19 cellular contexts compared by ENCODE assay signal in the genomic region with DNA sequence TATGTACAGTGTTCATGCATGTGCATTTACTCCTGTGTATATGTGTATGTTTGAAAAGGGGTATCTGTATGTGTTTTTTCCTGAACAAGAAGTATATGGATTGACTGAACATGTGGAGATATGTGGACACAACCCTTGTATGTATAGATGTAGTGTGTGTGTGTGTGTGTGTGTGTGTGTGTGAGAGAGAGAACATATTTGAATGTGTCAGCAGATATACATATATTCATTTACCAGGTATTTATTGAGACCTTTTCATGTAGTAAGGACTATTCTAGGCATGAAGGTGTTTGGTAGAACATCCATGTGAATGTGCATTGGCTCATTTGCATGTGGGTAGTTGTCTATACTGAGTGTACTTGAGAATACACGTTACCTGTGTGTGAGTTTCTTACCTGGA. TPM values are rescaled to one million over a fixed set of nuclear protein-coding genes. Genes with fewer than 3 reads are reported as not detected.
DNase-seq lines count a peak whose midpoint lies in the region; ATAC-seq, FAIRE-seq and TF ChIP-seq lines count a peak whose summit lies in the region.
"Had no signal": no experiment of that assay in that cellular context is flagged by ENCODE, and none has a peak within 500 bp of the region (broad histone marks: within the 10 kb centered on the region; RNA-seq: fewer than 3 reads in every experiment).

No MANE protein-coding gene starts in this region.

- H3K9ac ChIP-seq in HepG2 (ENCODE audit: insufficient read depth, low read depth, low read length) (no peak overlapping the region), HCT116 (ENCODE audit: low read length) (no peak overlapping the region), K562 (ENCODE audit: insufficient read depth in 1 of 2, low read depth in 2 of 2, low read length in 2 of 2) (no peak overlapping the region)

- H3K27ac Mint-ChIP-seq in stimulated activated naive CD8-positive, alpha-beta T cell treated with anti-CD3 and anti-CD28 coated beads, Interleukin-15, amount 100 ng/mL, for 72 hours: peak overlapping the region; percentile 9 to 83

- H3K4me1 ChIP-seq in HepG2 (ENCODE audit: insufficient read depth, low read length): no peaks in the 10 kb centered on the region
- H3K4me1 ChIP-seq in right lobe of liver: peaks cover 0 to 10% (median 2%) of the 10 kb centered on the region in 4 donors
- H3K4me1 ChIP-seq in HCT116 (ENCODE audit: control insufficient read depth in 1 of 2, insufficient read depth in 2 of 2, low read length in 2 of 2): peaks cover 0 to 23% of the 10 kb centered on the region in 2 experiments; a peak in 2 of 4 replicates
- peaks cover 0 to 8% of the 10 kb centered on the region in 2 experiments; a peak in 2 of 5 replicates for H3K4me1 ChIP-seq in K562 (replicated peaks in 1 of 2; ENCODE audit: control insufficient read depth in 2 of 2, insufficient read depth in 2 of 2, low read length in 2 of 2)

- CTCF ChIA-PET in HepG2 (lab: Yijun Ruan, JAX; ENCODE audit: low intra/inter-chr PET ratio, low total read pairs) (no interaction called here), HCT116 (lab: Charles Lee) (no interaction called here), K562 (lab: Yijun Ruan, JAX; ENCODE audit: low intra/inter-chr PET ratio) (no interaction called here)

- no peaks in the 10 kb centered on the region for H3K27me3 Mint-ChIP-seq in stimulated activated naive CD8-positive, alpha-beta T cell treated with anti-CD3 and anti-CD28 coated beads, Interleukin-15, amount 100 ng/mL, for 72 hours

- no peaks in the 10 kb centered on the region for H3K9me2 ChIP-seq in HCT116 (ENCODE audit: insufficient read depth)

- no peaks in the 10 kb centered on the region for H3K9me3 Mint-ChIP-seq in stimulated activated naive CD8-positive, alpha-beta T cell treated with anti-CD3 and anti-CD28 coated beads, Interleukin-15, amount 100 ng/mL, for 72 hours
- H3K9me3 Mint-ChIP-seq: H9 had no signal

- ATAC-seq in HepG2 (no peak), right lobe of liver (no peak), HCT116 (no peak), K562 (no peak), GM21360 (IDR thresholded peaks at IDR 0.05; ENCODE audit: unreplicated experiment) (no peak), Right ventricle myocardium superior (ENCODE audit: poor library complexity) (no peak), HG02571 (IDR thresholded peaks at IDR 0.05; ENCODE audit: unreplicated experiment) (no peak)
- ATAC-seq in stimulated activated naive CD8-positive, alpha-beta T cell treated with anti-CD3 and anti-CD28 coated beads, Interleukin-15, amount 100 ng/mL, for 72 hours: no peak

- H3K27me3 ChIP-seq in HepG2 (ENCODE audit: control insufficient read depth in 1 of 2, insufficient read depth in 2 of 2, low read length in 2 of 2): no peaks in the 10 kb centered on the region
- no peaks in the 10 kb centered on the region for H3K27me3 ChIP-seq in right lobe of liver
- H3K27me3 ChIP-seq in HCT116 (ENCODE audit: insufficient read depth, low read length): no peaks in the 10 kb centered on the region
- no peaks in the 10 kb centered on the region for H3K27me3 ChIP-seq in K562 (ENCODE audit: control insufficient read depth in 2 of 2, insufficient read depth in 2 of 2, low read length in 2 of 2)
- H3K27me3 ChIP-seq: BLaER1 treated with 17β-estradiol and CSF1 and Interleukin-3, amounts not matched to agents 10 nM and 100 nM; SJCRH30 had no signal

- peaks cover 7% of the 10 kb centered on the region for H3K9me1 ChIP-seq in K562 (ENCODE audit: control insufficient read depth, insufficient read depth, low read length)

- peaks cover 34% of the 10 kb centered on the region for H4K20me1 ChIP-seq in HepG2 (ENCODE audit: insufficient read depth, low read length)
- peaks cover 3% of the 10 kb centered on the region; the same call in 1 of the 2 replicates for H4K20me1 ChIP-seq in HCT116 (ENCODE audit: insufficient read depth)
- peaks cover 18% of the 10 kb centered on the region for H4K20me1 ChIP-seq in K562 (replicated peaks; ENCODE audit: control insufficient read depth, insufficient read depth, low read length)

- DNase-seq in HepG2 (ENCODE audit: low spot score) (no peak), right lobe of liver (no peak), HCT116 (ENCODE audit: low read depth, low spot score) (no peak), K562 (ENCODE audit: extremely low read depth in 1 of 4, low spot score in 3 of 4) (no peak), Right ventricle myocardium superior (no peak)
- no peak for DNase-seq in stimulated activated naive CD8-positive, alpha-beta T cell treated with anti-CD3 and anti-CD28 coated beads, Interleukin-15, amount 100 ng/mL, for 72 hours
- DNase-seq: DMS79 treated with DMSO at 0.1 percent for 48 hours, H9, Karpas-422, NCI-H1048, NCI-H1436 treated with DMSO at 0.1 percent for 48 hours, NCI-H2029 treated with DMSO at 0.1 percent for 48 hours, NCI-H2171, NCI-H526, PC-9, SJCRH30 had no signal

- peaks cover 36% of the 10 kb centered on the region for H3K79me2 ChIP-seq in HepG2 (ENCODE audit: insufficient read depth, low read length)
- peaks cover 34% of the 10 kb centered on the region; the same call in 1 of the 2 replicates for H3K79me2 ChIP-seq in HCT116 (ENCODE audit: insufficient read depth, low read length)
- H3K79me2 ChIP-seq in K562 (ENCODE audit: control insufficient read depth, insufficient read depth, low read length): peaks cover 24% of the 10 kb centered on the region

- H3K4me2 ChIP-seq in HepG2 (ENCODE audit: low read depth, low read length): no peak overlapping the region
- no peak overlapping the region for H3K4me2 ChIP-seq in HCT116 (ENCODE audit: low read length)
- H3K4me2 ChIP-seq in K562 (ENCODE audit: insufficient read depth, low read length): no peak overlapping the region
- H3K4me2 ChIP-seq: BLaER1 treated with 17β-estradiol and CSF1 and Interleukin-3, amounts not matched to agents 10 nM and 100 nM; PC-9 had no signal

- 93% methylated on average over 1 of the region's 1 CpG for WGBS in HepG2 (ENCODE audit: low lambda C conversion rate)
- WGBS in right lobe of liver (ENCODE audit: insufficient coverage, low coverage, low lambda C conversion rate, missing lambda C conversion rate): no CpG with 5 or more reads among the region's 1 CpG
- 100% methylated on average over 1 of the region's 1 CpG for WGBS in K562 (ENCODE audit: insufficient coverage, low coverage, missing lambda C conversion rate)

- H3K4me3 ChIP-seq in HepG2 (replicated peaks in 1 of 3; ENCODE audit: insufficient read depth in 1 of 3, low read depth in 2 of 3, low read length in 3 of 3): no peak overlapping the region
- no peak overlapping the region for H3K4me3 ChIP-seq in right lobe of liver
- no peak overlapping the region for H3K4me3 ChIP-seq in HCT116 (replicated peaks in 1 of 2; ENCODE audit: low read depth in 1 of 2, low read length in 2 of 2)
- H3K4me3 ChIP-seq in K562: no peak overlapping the region
- H3K4me3 ChIP-seq: BLaER1 treated with 17β-estradiol and CSF1 and Interleukin-3, amounts not matched to agents 10 nM and 100 nM; PC-9; SJCRH30 had no signal

- RAD21 ChIA-PET in HCT116 (lab: Charles Lee; ENCODE audit: low non-redundant PET in 1 of 2, low total read pairs in 2 of 2, uncharacterized antibody in 2 of 2, unreplicated experiment in 2 of 2): no interaction called here

- BruUV-seq in HepG2 (replicated peaks; lab: Mats Ljungman, UMichigan) (TSS peak; percentile 17), HCT116 (replicated peaks; lab: Mats Ljungman, UMichigan) (TSS peak; percentile 22), K562 (replicated peaks; lab: Mats Ljungman, UMichigan) (no TSS peak)

- TF ChIP-seq CTCF in HepG2 (CRISPR knock-in tag; IDR thresholded peaks at IDR 0.05) (no peak), right lobe of liver (IDR thresholded peaks at IDR 0.05) (no peak), HCT116 (IDR thresholded peaks at IDR 0.05 in 2 of 3, conservative IDR thresholded peaks at IDR 0.05 in 1 of 3; ENCODE audit: borderline replicate concordance in 1 of 3, insufficient read depth in 1 of 3, low read depth in 2 of 3, low read length in 2 of 3) (no peak), K562 (IDR thresholded peaks at IDR 0.05 in 2 of 3, conservative IDR thresholded peaks at IDR 0.05 in 1 of 3; ENCODE audit: insufficient read depth in 2 of 3, low read depth in 1 of 3, low read length in 3 of 3) (no peak)

- in situ Hi-C loops in HepG2 (cut with HindIII; ENCODE audit: extremely low pct_ligation_motif_present, low pct_unique_long_range_greater_than_20kb): no loop called here
- in situ Hi-C loops in K562 (cut with MboI): loop anchor here (10.0 kb wide), 1 partner anchor 148 kb away; no protein-coding TSS in a partner anchor

- no peak for FAIRE-seq in HepG2 (lab: Jason Lieb, UNC)
- no peak for FAIRE-seq in K562 (lab: Jason Lieb, UNC)

- no peak for TF ChIP-seq EP300 in HepG2 (IDR thresholded peaks at IDR 0.05; ENCODE audit: low read depth in 2 of 2, low read length in 2 of 2)
- no peak for TF ChIP-seq EP300 in HepG2 (CRISPR knock-in tag; IDR thresholded peaks at IDR 0.05; ENCODE audit: borderline replicate concordance)
- TF ChIP-seq EP300 in K562 (IDR thresholded peaks at IDR 0.05; ENCODE audit: low read length): no peak

- H3K9me3 ChIP-seq in HepG2 (ENCODE audit: low read length) (no peaks in the 10 kb centered on the region), right lobe of liver (no peaks in the 10 kb centered on the region), HCT116 (ENCODE audit: control insufficient read depth in 1 of 2, insufficient read depth in 1 of 2, low read depth in 1 of 2, low read length in 2 of 2) (no peaks in the 10 kb centered on the region), K562 (replicated peaks; ENCODE audit: control insufficient read depth, insufficient read depth, low read depth, low read length) (no peaks in the 10 kb centered on the region)
- H3K9me3 ChIP-seq: BLaER1 treated with 17β-estradiol and CSF1 and Interleukin-3, amounts not matched to agents 10 nM and 100 nM; SJCRH30 had no signal

- H3K4me3 Mint-ChIP-seq in stimulated activated naive CD8-positive, alpha-beta T cell treated with anti-CD3 and anti-CD28 coated beads, Interleukin-15, amount 100 ng/mL, for 72 hours: no peak overlapping the region
- H3K4me3 Mint-ChIP-seq: H9 had no signal

- H2AFZ ChIP-seq in HepG2 (ENCODE audit: low read length): no peak overlapping the region
- no peak overlapping the region for H2AFZ ChIP-seq in HCT116 (ENCODE audit: low read depth, low read length, poor library complexity, severe bottlenecking)
- no peak overlapping the region for H2AFZ ChIP-seq in K562 (ENCODE audit: low read depth, low read length)
- H2AFZ ChIP-seq: PC-9 had no signal

- H3K27ac ChIP-seq in HepG2 (ENCODE audit: extremely low read length, insufficient read depth, low read length) (no peak overlapping the region), right lobe of liver (no peak overlapping the region), HCT116 (ENCODE audit: low read depth, low read length) (no peak overlapping the region), K562 (ENCODE audit: extremely low read depth, low read depth, low read length) (no peak overlapping the region)
- H3K27ac ChIP-seq: BLaER1 treated with 17β-estradiol and CSF1 and Interleukin-3, amounts not matched to agents 10 nM and 100 nM; PC-9; SJCRH30 had no signal

- POLR2A ChIA-PET in HepG2 (lab: Yijun Ruan, JAX): interaction anchor here (0.5 to 0.6 kb wide), 2 partner anchors 56 to 112 kb away, joined by 3 to 4 read pairs; no protein-coding TSS in a partner anchor
- POLR2A ChIA-PET in HCT116 (lab: Charles Lee): no interaction called here
- POLR2A ChIA-PET in K562 (lab: Yijun Ruan, JAX): no interaction called here

- TF ChIP-seq RAD21 in HepG2 (CRISPR knock-in tag; IDR thresholded peaks at IDR 0.05) (no peak), HCT116 (IDR thresholded peaks at IDR 0.05; ENCODE audit: low read depth) (no peak), K562 (CRISPR knock-in tag; conservative IDR thresholded peaks at IDR 0.05 in 1 of 2, IDR thresholded peaks at IDR 0.05 in 1 of 2) (no peak)

- TF ChIP-seq POLR2A in HepG2 (IDR thresholded peaks at IDR 0.05; ENCODE audit: insufficient read depth in 1 of 2, low read depth in 2 of 2, low read length in 2 of 2) (no peak), right lobe of liver (IDR thresholded peaks at IDR 0.05) (no peak), HCT116 (IDR thresholded peaks at IDR 0.05; ENCODE audit: borderline replicate concordance, extremely low read depth, insufficient read depth, insufficient read length) (no peak), K562 (conservative IDR thresholded peaks at IDR 0.05) (no peak)

- intact Hi-C loops in HepG2 (cut with micrococcal nuclease; ENCODE audit: unreplicated experiment): loop anchor here (10.0 kb wide), 1 partner anchor 278 kb away; no protein-coding TSS in a partner anchor
- intact Hi-C loops in right lobe of liver (cut with DNase I): loop anchor here in 1 of 2 donors (10.0 kb wide), 2 partner anchors 52 to 158 kb away; no protein-coding TSS in a partner anchor
- intact Hi-C loops in HCT116 (cut with micrococcal nuclease): no loop called here
- intact Hi-C loops in K562 (cut with micrococcal nuclease): loop anchor here (5.0 kb wide), 1 partner anchor 210 kb away; no protein-coding TSS in a partner anchor
- intact Hi-C loops in Right ventricle myocardium superior (cut with DNase I): loop anchor here (10.0 kb wide), 1 partner anchor 52 kb away; no protein-coding TSS in a partner anchor

- H3K4me1 Mint-ChIP-seq in stimulated activated naive CD8-positive, alpha-beta T cell treated with anti-CD3 and anti-CD28 coated beads, Interleukin-15, amount 100 ng/mL, for 72 hours: peaks cover 40% of the 10 kb centered on the region

- H3K36me3 ChIP-seq in HepG2 (replicated peaks in 1 of 2; ENCODE audit: control insufficient read depth in 1 of 2, insufficient read depth in 2 of 2, low read length in 2 of 2) (peaks cover 47 to 67% of the 10 kb centered on the region in 2 experiments), right lobe of liver (peaks cover 0 to 36% (median 4%) of the 10 kb centered on the region in 4 donors), HCT116 (ENCODE audit: control insufficient read depth in 1 of 2, insufficient read depth in 2 of 2, low read length in 2 of 2) (peaks cover 7 to 12% of the 10 kb centered on the region in 2 experiments), K562 (ENCODE audit: control insufficient read depth, insufficient read depth, low read length) (peaks cover 70% of the 10 kb centered on the region)

RNA-seq across cellular contexts. Expression of gene EIF2S2, which starts 39.3 kb away (rescaled TPM):
- total RNA-seq in HepG2 (2016; rRNA removed; fragmentation: Illumina TruSeq; extraction: Trizol): 213 and 316 TPM in 2 replicates
- total RNA-seq in HepG2 (2016; cell fraction: cytosol; rRNA removed; fragmentation: Illumina TruSeq; extraction: Trizol; ENCODE audit: low read depth): 51.0 and 51.7 TPM in 2 replicates
- 208 and 329 TPM in 2 replicates for total RNA-seq in HepG2 (2016; cell fraction: insoluble cytoplasmic fraction; rRNA removed; fragmentation: Illumina TruSeq; extraction: Trizol)
- 97.8 and 98.8 TPM in 2 replicates for total RNA-seq in HepG2 (2016; cell fraction: membrane; rRNA removed; fragmentation: Illumina TruSeq; extraction: Trizol)
- total RNA-seq in HepG2 (2016; cell fraction: nucleus; rRNA removed; fragmentation: Illumina TruSeq; extraction: Trizol): 76.0 and 84.1 TPM in 2 replicates
- 102 and 126 TPM in 2 replicates for polyA plus RNA-seq in HepG2 (2011; rRNA removed)
- polyA plus RNA-seq in HepG2 (2011; cell fraction: cytosol; rRNA removed): 63.0 and 92.8 TPM in 2 replicates
- polyA plus RNA-seq in HepG2 (2011; cell fraction: nucleus; rRNA removed): 22.9 and 30.3 TPM in 2 replicates
- polyA plus RNA-seq in HepG2 (2012): 143 and 178 TPM in 2 replicates
- 36.0 and 36.2 TPM in 2 replicates for polyA plus RNA-seq in HepG2 (2016; cell fraction: cytosol; fragmentation: Illumina TruSeq; extraction: Trizol; ENCODE audit: low read depth)
- polyA plus RNA-seq in HepG2 (2016; cell fraction: insoluble cytoplasmic fraction; fragmentation: Illumina TruSeq; extraction: Trizol; ENCODE audit: low read depth): 299 and 317 TPM in 2 replicates
- 66.5 and 67.3 TPM in 2 replicates for polyA plus RNA-seq in HepG2 (2016; cell fraction: membrane; fragmentation: Illumina TruSeq; extraction: Trizol; ENCODE audit: low read depth)
- polyA plus RNA-seq in HepG2 (2016; cell fraction: nucleus; fragmentation: Illumina TruSeq; extraction: Trizol; ENCODE audit: insufficient read depth, low read depth): 111 and 114 TPM in 2 replicates
- polyA minus RNA-seq in HepG2 (2011; rRNA and poly(A)+ RNA removed; ENCODE audit: low replicate concordance): 27.1 and 39.1 TPM in 2 replicates
- 55.0 and 56.6 TPM in 2 replicates for polyA minus RNA-seq in HepG2 (2011; cell fraction: cytosol; rRNA and poly(A)+ RNA removed)
- polyA minus RNA-seq in HepG2 (2011; cell fraction: nucleus; rRNA and poly(A)+ RNA removed): 34.4 and 37.0 TPM in 2 replicates
- 10 to 100 TPM; 16.7 to 50.6 (median 30.8) TPM for total RNA-seq in right lobe of liver
- total RNA-seq in HCT116 (2021; ENCODE audit: unreplicated experiment): 121 TPM
- 76.3 and 109 TPM in 2 replicates for polyA plus RNA-seq in HCT116 (2012)
- 24.4 and 38.1 TPM in 2 replicates for total RNA-seq in K562 (2011; cell fraction: chromatin; rRNA removed; ENCODE audit: low replicate concordance)
- total RNA-seq in K562 (2011; cell fraction: nucleolus; rRNA removed): 19.0 and 21.1 TPM in 2 replicates
- 32.6 and 47.0 TPM in 2 replicates for total RNA-seq in K562 (2011; cell fraction: nucleoplasm; rRNA removed)
- total RNA-seq in K562 (2014; rRNA removed): 120 and 135 TPM in 2 replicates
- 192 and 237 TPM in 2 replicates for total RNA-seq in K562 (2014; rRNA removed; fragmentation: Illumina TruSeq; extraction: Trizol)
- total RNA-seq in K562 (2015; rRNA removed; fragmentation: Illumina TruSeq; extraction: Trizol): 154 and 159 TPM in 2 replicates
- 114 and 118 TPM in 2 replicates for total RNA-seq in K562 (2021)
- polyA plus RNA-seq in K562 (2011; rRNA removed): 141 and 164 TPM in 2 replicates
- polyA plus RNA-seq in K562 (2011; cell fraction: cytosol; rRNA removed): 42.3 and 74.8 TPM in 2 replicates
- 27.0 and 49.4 TPM in 2 replicates for polyA plus RNA-seq in K562 (2011; cell fraction: nucleus; rRNA removed)
- polyA plus RNA-seq in K562 (2012): 110 and 156 TPM in 2 replicates
- polyA plus RNA-seq in K562 (2014; fragmentation: Illumina TruSeq; extraction: Trizol): 210 and 220 TPM in 2 replicates
- 10 to 100 TPM; 79.7 to 92.3 TPM for polyA plus RNA-seq in K562 (2014; fragmentation: Nextera tagmentation; extraction: Ambion mirVana)
- 139 and 154 TPM in 2 replicates for polyA plus RNA-seq in K562 (2014; rRNA removed)
- 73.8 and 89.8 TPM in 2 replicates for polyA minus RNA-seq in K562 (2011; rRNA and poly(A)+ RNA removed)
- polyA minus RNA-seq in K562 (2011; cell fraction: cytosol; rRNA and poly(A)+ RNA removed): 30.5 and 32.7 TPM in 2 replicates
- 9.8 and 24.8 TPM in 2 replicates for polyA minus RNA-seq in K562 (2011; cell fraction: nucleus; rRNA and poly(A)+ RNA removed)
- total RNA-seq in Right ventricle myocardium superior: 39.0 TPM

Comparison
In these comparisons a context has a peak if more than half of its experiments do, and no peak if none do; other contexts are left out.
1. Of the 241 proteins assayed by ChIP-seq in both HepG2 and K562: peak only in HepG2: MAFF and MAFK; only in K562: MAFG; in both: none; in neither: 238.